8 cellular contexts compared by ENCODE assay signal in genomic region chr10:130136214-130137076, GRCh38. TPM values are rescaled to one million over a fixed set of nuclear protein-coding genes. Genes with fewer than 3 reads are reported as not detected.
DNase-seq lines count a peak whose midpoint lies in the region; ATAC-seq, FAIRE-seq and TF ChIP-seq lines count a peak whose summit lies in the region.

Gene GLRX3 (plus strand): TSS chr10:130136391. CDS start chr10:130136421, 30 bp downstream.

- peaks cover 22% of the 10 kb centered on the region for H3K27me3 Mint-ChIP-seq in T-helper 1 cell treated with Interleukin-12 subunit alpha and Interleukin-12 subunit beta and Interleukin-4 antibody, amounts not matched to agents 30 μg/mL and 1 μg/mL, for 36 hours (ENCODE audit: low read depth)

- no peak for TF ChIP-seq CTCF in GM12875 (IDR thresholded peaks at IDR 0.05; ENCODE audit: borderline replicate concordance, insufficient read depth, low read depth, low read length)

- peak within 1 kb of the TSS; percentile 74 for H3K4me3 ChIP-seq in GM12875 (ENCODE audit: low read depth, low read length)

- FAIRE-seq in urothelium cell line (lab: Jason Lieb, UNC): no peak

- ATAC-seq in HG02588 (IDR thresholded peaks at IDR 0.05; ENCODE audit: unreplicated experiment) (peak; percentile 87), left ventricle myocardium superior (peak; percentile 99)

- H3K4me1 Mint-ChIP-seq in T-helper 1 cell treated with Interleukin-12 subunit alpha and Interleukin-12 subunit beta and Interleukin-4 antibody, amounts not matched to agents 30 μg/mL and 1 μg/mL, for 36 hours (ENCODE audit: low read depth): peaks cover 35% of the 10 kb centered on the region

- intact Hi-C loops in left ventricle myocardium superior (cut with micrococcal nuclease): loop anchor here (2.0 kb wide), 1 partner anchor 26 kb away; the partner anchor contains the start of gene C10orf143

- peak within 1 kb of the TSS; percentile 90 for H3K4me3 Mint-ChIP-seq in T-helper 1 cell treated with Interleukin-12 subunit alpha and Interleukin-12 subunit beta and Interleukin-4 antibody, amounts not matched to agents 30 μg/mL and 1 μg/mL, for 36 hours

- DNase-seq in NCI-H1105 (lab: John Stamatoyannopoulos, UW) (peak; percentile 65), left ventricle myocardium superior (peak; percentile 96), pulmonary artery endothelial cell (ENCODE audit: low read depth, low spot score) (peak; percentile 52), urothelium cell line (ENCODE audit: low spot score) (peak; percentile 92)

- H3K27ac Mint-ChIP-seq in T-helper 1 cell treated with Interleukin-12 subunit alpha and Interleukin-12 subunit beta and Interleukin-4 antibody, amounts not matched to agents 30 μg/mL and 1 μg/mL, for 36 hours: peak within 1 kb of the TSS; percentile 86

- peaks cover 5% of the 10 kb centered on the region for H3K36me3 Mint-ChIP-seq in T-helper 1 cell treated with Interleukin-12 subunit alpha and Interleukin-12 subunit beta and Interleukin-4 antibody, amounts not matched to agents 30 μg/mL and 1 μg/mL, for 36 hours (ENCODE audit: low read depth)

- no peaks in the 10 kb centered on the region for H3K9me3 Mint-ChIP-seq in T-helper 1 cell treated with Interleukin-12 subunit alpha and Interleukin-12 subunit beta and Interleukin-4 antibody, amounts not matched to agents 30 μg/mL and 1 μg/mL, for 36 hours

- peak within 1 kb of the TSS; percentile 59 for H3K27ac ChIP-seq in angular gyrus (ENCODE audit: low read depth, low read length)

RNA-seq across cellular contexts. Expression of gene GLRX3, which starts in this region (rescaled TPM):
- 64.8 TPM for total RNA-seq in left ventricle myocardium superior
- 102 and 109 TPM in 2 replicates for total RNA-seq in pulmonary artery endothelial cell

Comparison
In these comparisons a context has a peak if more than half of its experiments do, and no peak if none do; other contexts are left out.
1. Peak in every context shown above with its lines: DNase-seq, ATAC-seq, H3K4me3 ChIP-seq and H3K27ac ChIP-seq.